ENCODE assay signal across 25 cellular contexts in the genomic region with DNA sequence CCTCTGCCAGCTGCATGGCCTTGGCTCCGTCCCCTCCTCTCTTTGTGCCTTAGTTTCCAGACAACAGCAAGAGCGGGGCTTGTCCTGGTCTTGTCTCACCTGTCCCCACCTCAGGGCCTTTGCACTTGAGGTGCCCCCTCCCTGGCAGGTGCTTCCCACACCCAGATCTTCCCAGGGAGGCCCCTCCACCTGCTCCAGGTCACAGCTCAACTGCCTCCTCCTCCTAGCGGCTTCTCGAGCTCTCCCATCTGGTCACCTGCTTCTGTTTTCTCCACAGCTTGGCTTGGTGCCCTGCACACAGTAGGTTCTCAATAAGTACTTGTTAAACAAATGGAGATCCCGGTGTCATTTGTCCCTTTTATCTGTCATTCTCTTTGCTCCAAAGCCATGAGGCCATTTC.
"Had no signal": no experiment of that assay in that cellular context is flagged by ENCODE, and none has a peak within 500 bp of the region (broad histone marks: within the 10 kb centered on the region; RNA-seq: fewer than 3 reads in every experiment).

No MANE protein-coding gene starts in this region.

- H3K36me3 ChIP-seq: stomach, suprapubic skin, thoracic aorta, thyroid gland, tibial artery, tibial nerve, transverse colon, upper lobe of left lung, upper lobe of right lung, uterus, vagina had no signal

- DNase-seq: stimulated activated CD4-positive, alpha-beta T cell treated with anti-CD3 and anti-CD28 coated beads, Interleukin-2, amount 100 ng/mL, for 48 hours; stimulated activated CD4-positive, alpha-beta T cell treated with anti-CD3 and anti-CD28 coated beads, Interleukin-4, amount 100 ng/mL, for 1 hour; stimulated activated CD4-positive, alpha-beta T cell treated with anti-CD3 and anti-CD28 coated beads, Interleukin-4, amount 100 ng/mL, for 24 hours; stimulated activated CD4-positive, alpha-beta T cell treated with anti-CD3 and anti-CD28 coated beads, Interleukin-4, amount 100 ng/mL, for 4 hours; stimulated activated CD8-positive, alpha-beta memory T cell treated with anti-CD3 and anti-CD28 coated beads, Interleukin-4, amount 100 ng/mL, for 48 hours; stimulated activated naive B cell treated with anti-CD40 and anti-IgM and Interleukin-4, amounts not matched to agents 10 μg/mL and 1 μg/mL and 100 μg/mL, for 72 hours; stimulated activated naive CD4-positive, alpha-beta T cell; stimulated activated naive CD4-positive, alpha-beta T cell treated with Interleukin-2 at 50 U/mL for 16 hours; stimulated activated naive CD8-positive, alpha-beta T cell treated with anti-CD3 and anti-CD28 coated beads, Interleukin-15, amount 100 ng/mL, for 72 hours; stimulated activated naive CD8-positive, alpha-beta T cell treated with anti-CD3 and anti-CD28 coated beads, Interleukin-15, Interleukin-2, amounts not matched to agents 100 U/mL and 50 U/mL, for 24 hours; stomach; substantia nigra; testis; thyroid gland; tibial artery; transverse colon; trophoblast cell; upper lobe of left lung; upper lobe of right lung; uterus had no signal

- FAIRE-seq: urothelium cell line had no signal

- H3K27ac ChIP-seq: stomach, suprapubic skin, testis, thoracic aorta, thyroid gland, tibial artery, tibial nerve, transverse colon, upper lobe of left lung, upper lobe of right lung, uterus, vagina had no signal

- H3K4me3 ChIP-seq: stomach, suprapubic skin, testis, thoracic aorta, thyroid gland, tibial artery, tibial nerve, transverse colon, upper lobe of left lung, upper lobe of right lung, uterus, vagina had no signal

- H3K4me1 ChIP-seq: stomach, suprapubic skin, testis, thyroid gland, tibial artery, tibial nerve, transverse colon, upper lobe of left lung, upper lobe of right lung, uterus, vagina had no signal

- H3K9me3 ChIP-seq: testis, thoracic aorta, thyroid gland, tibial artery, upper lobe of right lung, uterus, vagina had no signal
